In the genomic region with DNA sequence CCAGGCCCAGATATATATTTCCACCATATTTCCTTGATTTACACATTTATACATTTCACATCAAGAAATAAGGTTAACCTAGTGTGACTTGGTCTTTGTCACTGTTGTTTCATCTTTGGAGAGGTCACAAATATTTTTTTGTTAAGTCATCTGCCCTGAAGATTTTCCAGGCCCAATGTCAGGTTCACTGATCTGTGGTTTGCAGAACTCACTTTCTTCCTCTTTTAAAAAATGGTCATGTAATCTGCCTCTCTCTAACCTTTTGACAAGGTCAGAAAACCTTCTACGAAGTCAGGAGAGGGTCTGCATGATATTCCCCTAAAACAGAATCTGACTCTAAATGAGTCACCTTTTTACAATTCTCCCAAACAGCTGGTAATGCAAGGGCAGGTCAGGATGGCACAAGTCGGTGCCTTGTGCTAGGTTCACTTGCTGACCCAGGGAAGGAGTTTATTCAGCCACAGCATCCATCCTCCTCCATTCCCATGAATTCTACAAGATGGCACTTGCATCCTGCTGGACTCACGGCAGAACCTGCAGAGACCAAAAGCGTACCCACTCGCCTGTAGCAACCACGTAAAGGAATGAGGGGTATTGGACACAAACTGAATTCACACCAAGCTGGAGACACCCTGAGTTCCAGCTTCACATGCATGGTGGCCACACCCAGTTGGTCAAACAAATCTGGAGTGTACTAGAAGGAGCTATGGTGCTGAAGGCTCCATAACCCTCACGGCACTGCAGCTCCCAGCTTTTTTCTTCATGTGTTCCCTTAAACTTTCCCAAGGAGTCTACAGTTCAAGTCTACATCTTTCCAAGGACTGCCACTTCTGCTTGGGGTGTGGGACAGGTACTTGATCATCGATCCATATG, we compare ENCODE assay signal across 9 cellular contexts. TPM values are rescaled to one million over a fixed set of nuclear protein-coding genes. Genes with fewer than 3 reads are reported as not detected.
DNase-seq lines count a peak whose midpoint lies in the region; ATAC-seq and TF ChIP-seq lines count a peak whose summit lies in the region.
"Had no signal": no experiment of that assay in that cellular context is flagged by ENCODE, and none has a peak within 500 bp of the region (broad histone marks: within the 10 kb centered on the region; RNA-seq: fewer than 3 reads in every experiment).

No MANE protein-coding gene starts in this region.

- CTCF ChIA-PET in OCI-LY7 (lab: Charles Lee; ENCODE audit: unreplicated experiment): no interaction called here

- H3K79me2 ChIP-seq in DND-41 (ENCODE audit: insufficient read depth, low read length): no peaks in the 10 kb centered on the region
- H3K79me2 ChIP-seq in neural progenitor cell (ENCODE audit: low read depth): no peaks in the 10 kb centered on the region
- H3K79me2 ChIP-seq in OCI-LY7 (ENCODE audit: insufficient read depth, low read depth, low read length): no peaks in the 10 kb centered on the region

- H4K20me1 ChIP-seq in DND-41 (ENCODE audit: insufficient read depth, low read length) (no peaks in the 10 kb centered on the region), neural progenitor cell (ENCODE audit: low read depth) (no peaks in the 10 kb centered on the region), OCI-LY7 (ENCODE audit: insufficient read depth, low read length) (no peaks in the 10 kb centered on the region)

- no peak for ATAC-seq in DND-41 (ENCODE audit: insufficient read depth, low read depth)
- no peak for ATAC-seq in HG02885 (IDR thresholded peaks at IDR 0.05; ENCODE audit: poor library complexity, unreplicated experiment)

- no peaks in the 10 kb centered on the region for H3F3A ChIP-seq in neural progenitor cell (ENCODE audit: low read depth)

- H3K4me1 ChIP-seq in DND-41 (ENCODE audit: insufficient read depth, low read length): peaks cover 27% of the 10 kb centered on the region
- peaks cover 6% of the 10 kb centered on the region for H3K4me1 ChIP-seq in neural progenitor cell
- H3K4me1 ChIP-seq in OCI-LY7 (ENCODE audit: insufficient read depth, low read length, poor library complexity, severe bottlenecking): peaks cover 13% of the 10 kb centered on the region

- H3K4me3 Mint-ChIP-seq in chondrocyte (ENCODE audit: unreplicated experiment) (peak overlapping the region; percentile 83), neural progenitor cell (peak overlapping the region; percentile 94)

- H3K4me2 ChIP-seq in DND-41 (ENCODE audit: insufficient read depth, low read length): peak overlapping the region; percentile 89
- H3K4me2 ChIP-seq in neural progenitor cell: no peak overlapping the region
- H3K4me2 ChIP-seq in OCI-LY7 (ENCODE audit: low read length): no peak overlapping the region

- H3K36me3 ChIP-seq in DND-41 (ENCODE audit: insufficient read depth, low read length) (no peaks in the 10 kb centered on the region), neural progenitor cell (no peaks in the 10 kb centered on the region), OCI-LY7 (ENCODE audit: insufficient read depth, low read length) (no peaks in the 10 kb centered on the region)

- POLR2A ChIA-PET in OCI-LY7 (lab: Charles Lee): interaction anchor here (1.9 to 2.6 kb wide), 2 partner anchors 10 to 15 kb away, joined by 9 to 25 read pairs; a partner anchor contains a TSS

- H3K9ac ChIP-seq in DND-41 (ENCODE audit: low read depth, low read length): no peak overlapping the region
- no peak overlapping the region for H3K9ac ChIP-seq in neural progenitor cell

- H3K27me3 Mint-ChIP-seq in chondrocyte (ENCODE audit: low read depth) (no peaks in the 10 kb centered on the region), neural progenitor cell (ENCODE audit: insufficient read depth, low read depth) (no peaks in the 10 kb centered on the region)

- no peaks in the 10 kb centered on the region for H3K9me2 ChIP-seq in OCI-LY7 (ENCODE audit: insufficient read depth, low read length)

- H3K9me3 Mint-ChIP-seq in chondrocyte (ENCODE audit: low read depth): peaks cover 5% of the 10 kb centered on the region
- H3K9me3 Mint-ChIP-seq in neural progenitor cell: no peaks in the 10 kb centered on the region

- H3K27ac ChIP-seq in DND-41 (ENCODE audit: low read length) (no peak overlapping the region), neural progenitor cell (no peak overlapping the region), OCI-LY7 (ENCODE audit: low read depth, low read length, poor library complexity, severe bottlenecking) (no peak overlapping the region)

- H3K27me3 ChIP-seq in DND-41 (ENCODE audit: insufficient read depth, low read length, poor library complexity): peaks cover 15% of the 10 kb centered on the region
- H3K27me3 ChIP-seq in neural progenitor cell: peaks cover 30% of the 10 kb centered on the region

- TF ChIP-seq CTCF in DND-41 (IDR thresholded peaks at IDR 0.05; ENCODE audit: borderline replicate concordance, extremely low read depth, low read length, poor library complexity, severe bottlenecking): no peak
- TF ChIP-seq CTCF in chondrocyte (IDR thresholded peaks at IDR 0.05): no peak
- no peak for TF ChIP-seq CTCF in neural progenitor cell (IDR thresholded peaks at IDR 0.05)
- TF ChIP-seq CTCF in OCI-LY7 (conservative IDR thresholded peaks at IDR 0.05; ENCODE audit: low read length): no peak

- H3K9me3 ChIP-seq in DND-41 (ENCODE audit: insufficient read depth, low read length, severe bottlenecking) (no peaks in the 10 kb centered on the region), neural progenitor cell (ENCODE audit: low read depth) (no peaks in the 10 kb centered on the region), OCI-LY7 (ENCODE audit: low read length) (no peaks in the 10 kb centered on the region)

- BruUV-seq in OCI-LY7 (replicated peaks; lab: Mats Ljungman, UMichigan): no TSS peak

- H3K27ac Mint-ChIP-seq in chondrocyte (ENCODE audit: unreplicated experiment) (no peak overlapping the region), neural progenitor cell (no peak overlapping the region)

- no peak overlapping the region for H2AFZ ChIP-seq in DND-41 (ENCODE audit: low read depth, low read length)
- no peak overlapping the region for H2AFZ ChIP-seq in neural progenitor cell (replicated peaks)
- no peak overlapping the region for H2AFZ ChIP-seq in OCI-LY7 (ENCODE audit: low read length)

- H3K4me1 Mint-ChIP-seq in chondrocyte (ENCODE audit: low read depth) (peaks cover 32% of the 10 kb centered on the region), neural progenitor cell (peaks cover 29% of the 10 kb centered on the region)

- intact Hi-C loops in OCI-LY7 (cut with micrococcal nuclease; ENCODE audit: unreplicated experiment): no loop called here

- H3K4me3 ChIP-seq in DND-41 (ENCODE audit: low read depth in 1 of 2, low read length in 2 of 2) (no peak overlapping the region), neural progenitor cell (no peak overlapping the region), OCI-LY7 (ENCODE audit: low read depth, low read length, poor library complexity, severe bottlenecking) (no peak overlapping the region)

- H3K36me3 Mint-ChIP-seq in chondrocyte (ENCODE audit: low read depth) (no peaks in the 10 kb centered on the region), neural progenitor cell (no peaks in the 10 kb centered on the region)

- no peak for DNase-seq in DND-41
- peak; percentile 84 for DNase-seq in NOMO-1 treated with DMSO at 0.1 percent for 48 hours (lab: John Stamatoyannopoulos, UW; ENCODE audit: unreplicated experiment)
- no peak for DNase-seq in chondrocyte (ENCODE audit: low spot score)
- no peak for DNase-seq in neural progenitor cell (ENCODE audit: low spot score)
- no peak for DNase-seq in OCI-LY7 (ENCODE audit: low spot score)
- DNase-seq in SHP77 treated with DMSO at 0.1 percent for 48 hours (lab: John Stamatoyannopoulos, UW): no peak
- no peak for DNase-seq in iPS-NIHi7 (ENCODE audit: extremely low spot score)
- DNase-seq: NCI-H510A had no signal

RNA-seq across cellular contexts. Expression of a gene that starts 1.6 kb away (rescaled TPM):
- 10.4 to 13.0 TPM (median 11.6 TPM) in 3 replicates for total RNA-seq in chondrocyte
- total RNA-seq in neural progenitor cell (ENCODE audit: low replicate concordance): 6.1 and 9.0 TPM in 2 replicates
- total RNA-seq in OCI-LY7 (2014; rRNA removed; shearing (Covaris generic)): 0.59 and 4.8 TPM in 2 replicates
- 0.88 and 1.3 TPM in 2 replicates for total RNA-seq in OCI-LY7 (2022)

RNA-seq across cellular contexts. Expression of a gene that starts 14.7 kb away (rescaled TPM):
- 45.3 to 51.6 TPM (median 50.2 TPM) in 3 replicates for total RNA-seq in chondrocyte
- total RNA-seq in neural progenitor cell (ENCODE audit: low replicate concordance): 53.3 and 57.0 TPM in 2 replicates
- total RNA-seq in OCI-LY7 (2014; rRNA removed; shearing (Covaris generic)): 17.3 and 24.3 TPM in 2 replicates
- total RNA-seq in OCI-LY7 (2022): 22.5 and 24.1 TPM in 2 replicates
